8 cellular contexts compared by ENCODE assay signal in the genomic region with DNA sequence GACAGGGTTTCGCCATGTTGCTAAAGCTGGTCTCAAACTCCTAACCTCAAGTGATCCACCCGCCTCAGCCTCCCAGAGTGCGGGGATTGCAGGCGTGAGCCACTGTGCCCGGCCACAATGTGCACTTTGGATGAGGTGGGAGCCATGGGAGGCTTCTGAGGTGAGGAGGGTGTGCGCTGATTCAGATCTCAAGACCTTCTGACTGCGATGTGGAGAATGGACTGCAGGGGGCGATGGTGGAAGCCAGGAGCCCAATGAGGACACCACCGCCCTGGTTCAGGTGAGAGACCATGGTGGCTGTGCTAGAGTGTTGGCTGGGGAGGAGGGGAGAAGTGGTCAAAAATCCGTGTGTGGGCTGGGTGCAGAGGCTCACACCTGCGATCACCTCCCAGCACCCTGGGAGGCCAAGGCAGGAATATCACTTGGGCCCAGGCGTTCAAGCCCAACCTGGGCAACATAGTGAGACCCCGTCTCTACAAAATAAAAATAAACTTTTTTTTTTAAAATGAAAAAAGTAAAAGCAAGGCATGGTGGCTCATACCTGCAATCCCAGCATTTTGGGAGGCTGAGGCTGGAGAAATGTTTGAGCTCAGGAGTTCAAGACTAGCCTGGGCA. TPM values are rescaled to one million over a fixed set of nuclear protein-coding genes. Genes with fewer than 3 reads are reported as not detected.
A peak's percentile ranks its signal among the peaks of the same experiment; 100 is the strongest.
DNase-seq lines count a peak whose midpoint lies in the region; ATAC-seq and TF ChIP-seq lines count a peak whose summit lies in the region.
"Had no signal": no experiment of that assay in that cellular context is flagged by ENCODE, and none has a peak within 500 bp of the region (broad histone marks: within the 10 kb centered on the region; RNA-seq: fewer than 3 reads in every experiment).

No MANE protein-coding gene starts in this region.

- DNase-seq in SJCRH30 (peak; percentile 48 to 63), ascending aorta (ENCODE audit: low spot score in 2 of 2) (no peak), G401 (ENCODE audit: low spot score) (no peak), NCI-H1694 (lab: John Stamatoyannopoulos, UW) (no peak)
- peak in 7 of 9 donors; percentile 24 to 64 (median 45) for DNase-seq in naive thymus-derived CD4-positive, alpha-beta T cell

- H3K36me3 ChIP-seq in SJCRH30 (no peaks in the 10 kb centered on the region), ascending aorta (no peaks in the 10 kb centered on the region)
- H3K36me3 ChIP-seq in naive thymus-derived CD4-positive, alpha-beta T cell (ENCODE audit: control insufficient read depth in 2 of 3, insufficient read depth in 3 of 3, low read length in 3 of 3), result no peaks in the 10 kb centered on the region
- H3K36me3 ChIP-seq: ovary had no signal

- POLR2A ChIA-PET in naive thymus-derived CD4-positive, alpha-beta T cell (lab: Charles Lee), result no interaction called here

- ATAC-seq in naive thymus-derived CD4-positive, alpha-beta T cell, result peak; percentile 72
- ATAC-seq in HG03095 (IDR thresholded peaks at IDR 0.05; ENCODE audit: unreplicated experiment), result no peak

- TF ChIP-seq CTCF in GM12874 (IDR thresholded peaks at IDR 0.05; ENCODE audit: insufficient read depth, low read depth, low read length) (peak; percentile 79), ascending aorta (IDR thresholded peaks at IDR 0.05) (peak in 2 of 3 experiments; percentile 23 to 26)

- CTCF ChIA-PET in naive thymus-derived CD4-positive, alpha-beta T cell (lab: Charles Lee), result interaction anchor here (0.6 to 0.7 kb wide), 3 partner anchors 29 to 383 kb away, joined by 3 to 4 read pairs (median 3); no protein-coding TSS in a partner anchor

- H3K9me3 Mint-ChIP-seq in naive thymus-derived CD4-positive, alpha-beta T cell, result no peaks in the 10 kb centered on the region

- intact Hi-C loops in ascending aorta (cut with DNase I), result loop anchor here (10.0 kb wide), 1 partner anchor 415 kb away; no protein-coding TSS in a partner anchor
- intact Hi-C loops in naive thymus-derived CD4-positive, alpha-beta T cell (cut with micrococcal nuclease), result no loop called here

- no peak overlapping the region for H3K4me3 Mint-ChIP-seq in naive thymus-derived CD4-positive, alpha-beta T cell

- H3K27ac ChIP-seq in SJCRH30 (no peak overlapping the region), ascending aorta (peak overlapping the region; percentile 87 to 88)
- H3K27ac ChIP-seq in naive thymus-derived CD4-positive, alpha-beta T cell (ENCODE audit: low read depth, low read length), result no peak overlapping the region
- H3K27ac ChIP-seq: ovary had no signal

- H3K27me3 ChIP-seq in SJCRH30, result no peaks in the 10 kb centered on the region
- H3K27me3 ChIP-seq in ascending aorta, result no peaks in the 10 kb centered on the region
- no peaks in the 10 kb centered on the region for H3K27me3 ChIP-seq in naive thymus-derived CD4-positive, alpha-beta T cell (ENCODE audit: control insufficient read depth in 2 of 2, insufficient read depth in 2 of 2, low read length in 2 of 2)
- H3K27me3 ChIP-seq: ovary had no signal

- H3K27me3 Mint-ChIP-seq in naive thymus-derived CD4-positive, alpha-beta T cell, result no peaks in the 10 kb centered on the region

- no peak overlapping the region for H3K27ac Mint-ChIP-seq in naive thymus-derived CD4-positive, alpha-beta T cell

- peaks cover 0 to 8% (median 4%) of the 10 kb centered on the region in 5 donors for H3K36me3 Mint-ChIP-seq in naive thymus-derived CD4-positive, alpha-beta T cell

- in situ Hi-C loops in G401 (cut with HindIII; ENCODE audit: low sequenced_read_pairs), result no loop called here

- no peak overlapping the region for H3K4me3 ChIP-seq in SJCRH30
- no peak overlapping the region for H3K4me3 ChIP-seq in ascending aorta
- no peak overlapping the region for H3K4me3 ChIP-seq in naive thymus-derived CD4-positive, alpha-beta T cell (ENCODE audit: low read length)
- H3K4me3 ChIP-seq: ovary had no signal

- peaks cover 12 to 22% (median 18%) of the 10 kb centered on the region in 7 donors for H3K4me1 Mint-ChIP-seq in naive thymus-derived CD4-positive, alpha-beta T cell

- peaks cover 7% of the 10 kb centered on the region; the same call in 1 of the 2 replicates for H3K4me1 ChIP-seq in SJCRH30
- peaks cover 3 to 45% of the 10 kb centered on the region in 2 donors for H3K4me1 ChIP-seq in ascending aorta
- peaks cover 2 to 4% of the 10 kb centered on the region in 2 donors for H3K4me1 ChIP-seq in naive thymus-derived CD4-positive, alpha-beta T cell (ENCODE audit: control insufficient read depth in 2 of 2, insufficient read depth in 2 of 2, low read length in 2 of 2)

- no peaks in the 10 kb centered on the region for H3K9me3 ChIP-seq in SJCRH30 (replicated peaks)
- H3K9me3 ChIP-seq in ascending aorta, result no peaks in the 10 kb centered on the region
- no peaks in the 10 kb centered on the region for H3K9me3 ChIP-seq in naive thymus-derived CD4-positive, alpha-beta T cell (ENCODE audit: control insufficient read depth in 2 of 3, low read length in 3 of 3)
- H3K9me3 ChIP-seq: ovary had no signal

RNA-seq across cellular contexts. Expression of a gene that starts 5.6 kb away (rescaled TPM):
- total RNA-seq in SJCRH30 (2014; rRNA removed; shearing (Covaris generic)), result 1.4 and 2.4 TPM in 2 replicates
- 33.7 TPM for total RNA-seq in ascending aorta
- 10 to 100 TPM; 11.6 to 21.7 (median 16.7) TPM for total RNA-seq in naive thymus-derived CD4-positive, alpha-beta T cell
- polyA plus RNA-seq in naive thymus-derived CD4-positive, alpha-beta T cell, result 1 to 10 TPM; 2.3 to 3.0 TPM
- 7.0 and 11.0 TPM in 2 replicates for total RNA-seq in G401 (2014; rRNA removed; shearing (Covaris generic))

RNA-seq across cellular contexts. Expression of a gene that starts 24.0 kb away (rescaled TPM):
- total RNA-seq in SJCRH30 (2014; rRNA removed; shearing (Covaris generic)), result 7.2 and 10.7 TPM in 2 replicates
- total RNA-seq in ascending aorta, result 45.3 TPM
- 10 to 100 TPM; 41.9 to 80.0 (median 51.4) TPM for total RNA-seq in naive thymus-derived CD4-positive, alpha-beta T cell
- 10 to 100 TPM in 1 of 2 donors, 1 to 10 TPM in 1; 8.5 to 13.0 TPM for polyA plus RNA-seq in naive thymus-derived CD4-positive, alpha-beta T cell
- total RNA-seq in G401 (2014; rRNA removed; shearing (Covaris generic)), result 16.5 and 22.2 TPM in 2 replicates

RNA-seq across cellular contexts. Expression of a gene that starts 29.4 kb away (rescaled TPM):
- total RNA-seq in SJCRH30 (2014; rRNA removed; shearing (Covaris generic)), result not detected in 2 replicates
- 9.3 TPM for total RNA-seq in ascending aorta
- 100 to 1,000 TPM in 1 of 5 experiments, 10 to 100 TPM in 1, 1 to 10 TPM in 3; 3.7 to 205 (median 7.0) TPM for total RNA-seq in naive thymus-derived CD4-positive, alpha-beta T cell
- polyA plus RNA-seq in naive thymus-derived CD4-positive, alpha-beta T cell, result under 1 TPM in 1 of 2 donors, not detected in 1; 0.14 TPM
- 0.68 and 0.92 TPM in 2 replicates for total RNA-seq in G401 (2014; rRNA removed; shearing (Covaris generic))

RNA-seq across cellular contexts. Expression of a gene that starts 49.3 kb away (rescaled TPM):
- total RNA-seq in SJCRH30 (2014; rRNA removed; shearing (Covaris generic)), result 1.7 and 2.3 TPM in 2 replicates
- 14.9 TPM for total RNA-seq in ascending aorta
- total RNA-seq in naive thymus-derived CD4-positive, alpha-beta T cell, result 10 to 100 TPM; 13.7 to 42.0 (median 22.5) TPM
- polyA plus RNA-seq in naive thymus-derived CD4-positive, alpha-beta T cell, result 10 to 100 TPM in 1 of 2 donors, 1 to 10 TPM in 1; 8.5 to 13.8 TPM
- total RNA-seq in G401 (2014; rRNA removed; shearing (Covaris generic)), result 38.6 and 66.3 TPM in 2 replicates

RNA-seq across cellular contexts. Expression of a gene that starts 51.7 kb away (rescaled TPM):
- not detected in 2 replicates for total RNA-seq in SJCRH30 (2014; rRNA removed; shearing (Covaris generic))
- total RNA-seq in ascending aorta, result 18.3 TPM
- total RNA-seq in naive thymus-derived CD4-positive, alpha-beta T cell, result 10 to 100 TPM in 1 of 5 experiments, 1 to 10 TPM in 1, under 1 TPM in 3; 0.14 to 16.8 (median 0.34) TPM
- polyA plus RNA-seq in naive thymus-derived CD4-positive, alpha-beta T cell, result not detected
- not detected in 2 replicates for total RNA-seq in G401 (2014; rRNA removed; shearing (Covaris generic))

Comparison
In these comparisons a context has a peak if more than half of its experiments do, and no peak if none do; other contexts are left out.
1. DNase-seq: peak in SJCRH30 (2 of 2) and naive thymus-derived CD4-positive, alpha-beta T cell (7 of 9); none in ascending aorta (0 of 2), G401 (single experiment) and NCI-H1694 (single experiment).
2. H3K27ac ChIP-seq: peak in ascending aorta (2 of 2); none in SJCRH30 (single experiment) and naive thymus-derived CD4-positive, alpha-beta T cell (single experiment).